In the genomic region with DNA sequence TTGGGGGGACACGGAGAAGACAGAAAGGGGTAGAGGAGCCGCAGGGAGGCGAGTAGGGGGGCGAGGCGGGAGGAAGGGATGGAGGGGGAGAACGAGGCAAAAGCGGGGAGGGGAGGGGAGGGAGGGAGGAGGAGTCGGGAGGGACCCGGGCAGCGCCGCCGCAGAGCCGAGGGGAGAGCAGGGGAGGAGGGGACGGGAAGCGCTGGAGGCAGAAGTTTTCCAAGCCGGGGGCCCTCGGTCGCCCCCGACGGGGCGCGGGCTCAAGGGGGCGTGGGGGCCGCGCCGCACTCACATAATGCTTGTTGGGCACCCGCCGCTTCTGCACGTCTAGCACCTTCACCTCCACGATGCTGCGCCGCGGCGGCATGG, we compare ENCODE assay signal across 7 cellular contexts. TPM values are rescaled to one million over a fixed set of nuclear protein-coding genes. Genes with fewer than 3 reads are reported as not detected.
DNase-seq lines count a peak whose midpoint lies in the region; ATAC-seq and TF ChIP-seq lines count a peak whose summit lies in the region.

No MANE protein-coding gene starts in this region.

- no peaks in the 10 kb centered on the region for H3K27me3 ChIP-seq in lower lobe of right lung (ENCODE audit: low read depth)
- no peaks in the 10 kb centered on the region for H3K27me3 ChIP-seq in tibial nerve

- H3K27me3 Mint-ChIP-seq in dendritic cell treated with granulocyte-macrophage colony-stimulating factor and Interleukin-4, amounts not matched to agents 40 ng/mL and 50 ng/mL, for 4 days, result peaks cover 71% of the 10 kb centered on the region

- H3K4me1 Mint-ChIP-seq in dendritic cell treated with granulocyte-macrophage colony-stimulating factor and Interleukin-4, amounts not matched to agents 40 ng/mL and 50 ng/mL, for 4 days (ENCODE audit: low read depth), result peaks cover 58% of the 10 kb centered on the region

- TF ChIP-seq CTCF in lower lobe of right lung (IDR thresholded peaks at IDR 0.05) (no peak), tibial nerve (IDR thresholded peaks at IDR 0.05) (no peak)

- ATAC-seq in GM19438 (IDR thresholded peaks at IDR 0.05; ENCODE audit: low read depth, unreplicated experiment) (peak; percentile 55), lower lobe of right lung (peak; percentile 2 to 42)

- 0% methylated on average over 25 to 30 of the region's 34 CpGs for WGBS in tibial nerve, 2 donors

- no peaks in the 10 kb centered on the region for H3K9me3 ChIP-seq in lower lobe of right lung
- H3K9me3 ChIP-seq in tibial nerve, result no peaks in the 10 kb centered on the region

- no peaks in the 10 kb centered on the region for H3K36me3 ChIP-seq in lower lobe of right lung
- H3K36me3 ChIP-seq in tibial nerve, result no peaks in the 10 kb centered on the region

- H3K27ac Mint-ChIP-seq in dendritic cell treated with granulocyte-macrophage colony-stimulating factor and Interleukin-4, amounts not matched to agents 40 ng/mL and 50 ng/mL, for 4 days, result peak overlapping the region; percentile 70

- no peaks in the 10 kb centered on the region for H3K9me3 Mint-ChIP-seq in dendritic cell treated with granulocyte-macrophage colony-stimulating factor and Interleukin-4, amounts not matched to agents 40 ng/mL and 50 ng/mL, for 4 days

- H3K4me3 ChIP-seq in lower lobe of right lung (peak overlapping the region; percentile 73), tibial nerve (peak overlapping the region; percentile 48 to 85 (median 70))

- H3K4me3 Mint-ChIP-seq in dendritic cell treated with granulocyte-macrophage colony-stimulating factor and Interleukin-4, amounts not matched to agents 40 ng/mL and 50 ng/mL, for 4 days, result peak overlapping the region; percentile 80

- DNase-seq in NCI-H748 (lab: John Stamatoyannopoulos, UW; ENCODE audit: unreplicated experiment) (peak; percentile 71), lower lobe of right lung (no peak), tibial nerve (ENCODE audit: low spot score in 2 of 2) (no peak), middle frontal gyrus (ENCODE audit: extremely low spot score, low spot score) (no peak), KG1 (lab: John Stamatoyannopoulos, UW) (no peak)

- intact Hi-C loops in dendritic cell treated with granulocyte-macrophage colony-stimulating factor and Interleukin-4, amounts not matched to agents 40 ng/mL and 50 ng/mL, for 4 days (cut with micrococcal nuclease), result loop anchor here (5.0 to 10.0 kb wide), 2 partner anchors 42 to 491 kb away; no protein-coding TSS in a partner anchor
- intact Hi-C loops in lower lobe of right lung (cut with DNase I), result no loop called here

- H3K4me1 ChIP-seq in lower lobe of right lung, result peaks cover 50% of the 10 kb centered on the region
- peaks cover 0 to 58% (median 37%) of the 10 kb centered on the region in 4 donors for H3K4me1 ChIP-seq in tibial nerve

- TF ChIP-seq EP300 in tibial nerve (IDR thresholded peaks at IDR 0.05), result peak in 1 of 2 donors; percentile 4

- peak overlapping the region; percentile 76 for H3K27ac ChIP-seq in lower lobe of right lung
- peak overlapping the region; percentile 81 to 97 (median 88) for H3K27ac ChIP-seq in tibial nerve

- H3K36me3 Mint-ChIP-seq in dendritic cell treated with granulocyte-macrophage colony-stimulating factor and Interleukin-4, amounts not matched to agents 40 ng/mL and 50 ng/mL, for 4 days (ENCODE audit: low read depth), result peaks cover 7% of the 10 kb centered on the region

- TF ChIP-seq POLR2A in tibial nerve (IDR thresholded peaks at IDR 0.05), result no peak

RNA-seq across cellular contexts. Expression of a gene that starts 0.4 kb away (rescaled TPM):
- 49.8 TPM for total RNA-seq in lower lobe of right lung
- total RNA-seq in tibial nerve, result 10 to 100 TPM; 27.8 to 52.6 (median 44.4) TPM
